Comparison of ENCODE assay signal across 8 cellular contexts in the genomic region with DNA sequence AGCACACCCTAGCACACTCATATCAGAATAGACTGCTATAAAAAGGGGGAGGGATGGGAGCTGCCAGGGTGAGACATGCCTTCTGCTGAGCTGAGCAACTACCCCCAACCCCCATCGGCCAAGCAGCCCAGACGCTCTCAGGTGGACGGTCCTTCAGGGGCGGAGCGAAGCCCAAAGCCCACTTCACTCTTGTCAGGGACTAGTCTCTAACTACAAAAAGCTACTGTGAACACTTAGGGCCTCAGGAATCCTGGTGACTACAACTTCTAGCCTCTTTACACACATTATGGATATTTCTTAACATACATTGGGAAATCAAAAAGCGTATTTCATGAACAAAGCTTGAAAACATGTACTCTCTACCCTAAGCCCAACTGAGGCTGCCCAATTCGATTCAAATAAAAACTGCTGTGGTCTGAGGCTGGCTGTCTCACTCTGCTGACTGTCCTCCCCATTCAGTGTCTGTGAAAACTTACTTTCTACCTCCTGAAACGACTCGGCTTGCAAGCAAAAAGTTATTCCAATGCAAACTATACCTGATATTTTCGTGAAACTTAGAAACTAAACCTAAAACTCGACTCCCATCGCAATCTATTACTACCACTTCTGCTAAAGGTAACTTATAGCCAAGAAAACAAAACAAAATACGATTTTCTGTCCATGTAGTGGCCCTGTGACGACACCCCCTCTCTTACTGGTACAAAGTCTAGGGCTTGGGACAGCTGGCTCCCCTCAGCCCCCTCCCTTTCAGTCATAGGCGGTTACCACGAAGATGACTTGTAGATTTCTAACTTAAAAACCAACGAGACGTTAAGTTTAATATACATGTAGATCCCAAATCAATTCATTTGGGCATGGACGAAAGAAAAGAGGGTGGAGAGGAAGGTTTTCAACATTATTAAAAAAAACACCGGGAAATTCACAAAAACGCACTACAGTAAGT. TPM values are rescaled to one million over a fixed set of nuclear protein-coding genes. Genes with fewer than 3 reads are reported as not detected.
DNase-seq lines count a peak whose midpoint lies in the region; ATAC-seq, FAIRE-seq and TF ChIP-seq lines count a peak whose summit lies in the region.

No MANE protein-coding gene starts in this region.

- no peaks in the 10 kb centered on the region for H3K27me3 ChIP-seq in CD4-positive, alpha-beta T cell (ENCODE audit: control insufficient read depth, insufficient read depth, low read length)
- peaks cover 8% of the 10 kb centered on the region for H3K27me3 ChIP-seq in ectodermal cell (ENCODE audit: control insufficient read depth, insufficient read depth, low read length, poor library complexity, severe bottlenecking)

- peak overlapping the region; percentile 91 for H3K27ac Mint-ChIP-seq in CD4-positive, alpha-beta T cell
- H3K27ac Mint-ChIP-seq in mesothelial cell of epicardium: peak overlapping the region; percentile 96

- no peaks in the 10 kb centered on the region for H3K36me3 ChIP-seq in ectodermal cell (ENCODE audit: control insufficient read depth, insufficient read depth, low read length)

- POLR2A ChIA-PET in CD4-positive, alpha-beta T cell (lab: Charles Lee): interaction anchor here (0.6 to 12.6 kb wide), 36 partner anchors 8 to 575 kb away, joined by 3 to 395 read pairs (median 11); a partner anchor contains a TSS

- TF ChIP-seq CTCF in CD4-positive, alpha-beta T cell (IDR thresholded peaks at IDR 0.05): no peak
- no peak for TF ChIP-seq CTCF in mesothelial cell of epicardium (IDR thresholded peaks at IDR 0.05; ENCODE audit: unreplicated experiment)

- peaks cover 84% of the 10 kb centered on the region for H3K4me1 Mint-ChIP-seq in CD4-positive, alpha-beta T cell (ENCODE audit: low read depth)
- H3K4me1 Mint-ChIP-seq in mesothelial cell of epicardium: peaks cover 62% of the 10 kb centered on the region

- H3K27me3 Mint-ChIP-seq in CD4-positive, alpha-beta T cell: no peaks in the 10 kb centered on the region
- no peaks in the 10 kb centered on the region for H3K27me3 Mint-ChIP-seq in mesothelial cell of epicardium (ENCODE audit: low read depth)

- WGBS in ectodermal cell, 2 experiments: 1 to 2% methylated on average over 17 to 19 of the region's 21 CpGs

- DNase-seq in CD4-positive, alpha-beta T cell: no peak
- peak; percentile 77 for DNase-seq in HT1080 (ENCODE audit: low read depth)
- peak; percentile 57 for DNase-seq in SK-MEL-5 (ENCODE audit: low read depth, low spot score)
- no peak for DNase-seq in mesothelial cell of epicardium (ENCODE audit: low spot score in 2 of 2, unreplicated experiment in 2 of 2)
- DNase-seq in urothelium cell line (ENCODE audit: low spot score): peak; percentile 75
- DNase-seq in NCI-H1092 (lab: John Stamatoyannopoulos, UW): no peak

- peak; percentile 65 for FAIRE-seq in urothelium cell line (lab: Jason Lieb, UNC)

- no peaks in the 10 kb centered on the region for H3K9me3 Mint-ChIP-seq in CD4-positive, alpha-beta T cell
- no peaks in the 10 kb centered on the region for H3K9me3 Mint-ChIP-seq in mesothelial cell of epicardium

- peaks cover 15% of the 10 kb centered on the region for H3K36me3 Mint-ChIP-seq in CD4-positive, alpha-beta T cell (ENCODE audit: low read depth)
- H3K36me3 Mint-ChIP-seq in mesothelial cell of epicardium: no peaks in the 10 kb centered on the region

- in situ Hi-C loops in SK-MEL-5 (cut with HindIII; ENCODE audit: low pct_unique_long_range_greater_than_20kb, low sequenced_read_pairs): no loop called here

- peak overlapping the region; percentile 94 for H3K27ac ChIP-seq in CD4-positive, alpha-beta T cell (ENCODE audit: low read depth, low read length)
- H3K27ac ChIP-seq in ectodermal cell (ENCODE audit: insufficient read depth, low read depth, low read length, poor library complexity, severe bottlenecking): peak overlapping the region; percentile 98

- CTCF ChIA-PET in CD4-positive, alpha-beta T cell (lab: Charles Lee): interaction anchor here (1.0 to 4.9 kb wide), 13 partner anchors 9 to 321 kb away, joined by 3 to 35 read pairs (median 5); no protein-coding TSS in a partner anchor

- intact Hi-C loops in CD4-positive, alpha-beta T cell (cut with DNase I, micrococcal nuclease): loop anchor here (1.0 to 10.0 kb wide), 3 partner anchors 78 to 402 kb away; a partner anchor contains a TSS

- peaks cover 39% of the 10 kb centered on the region for H3K4me1 ChIP-seq in ectodermal cell (ENCODE audit: control insufficient read depth, insufficient read depth, low read length)

- H3K4me3 ChIP-seq in ectodermal cell (ENCODE audit: insufficient read depth, low read depth, low read length): peak overlapping the region; percentile 96

- no peak for ATAC-seq in CD4-positive, alpha-beta T cell (ENCODE audit: poor library complexity)
- no peak for ATAC-seq in HG02571 (IDR thresholded peaks at IDR 0.05; ENCODE audit: unreplicated experiment)

- no peaks in the 10 kb centered on the region for H3K9me3 ChIP-seq in CD4-positive, alpha-beta T cell (ENCODE audit: control insufficient read depth, low read length)
- H3K9me3 ChIP-seq in ectodermal cell (ENCODE audit: control insufficient read depth, low read length): no peaks in the 10 kb centered on the region

- peak overlapping the region; percentile 94 for H3K4me3 Mint-ChIP-seq in CD4-positive, alpha-beta T cell
- peak overlapping the region; percentile 88 for H3K4me3 Mint-ChIP-seq in mesothelial cell of epicardium

RNA-seq across cellular contexts. Expression of a gene that starts 1.2 kb away (rescaled TPM):
- 10 to 100 TPM; 50.5 to 54.1 TPM for total RNA-seq in CD4-positive, alpha-beta T cell
- 4.8 and 6.6 TPM in 2 replicates for total RNA-seq in HT1080 (2014; rRNA removed; shearing (Covaris generic))
- polyA plus RNA-seq in HT1080 (2015; cell fraction: cytosol; rRNA removed): 21.0 and 26.3 TPM in 2 replicates
- polyA plus RNA-seq in HT1080 (2015; cell fraction: nucleus; rRNA removed): 10.9 and 16.7 TPM in 2 replicates
- 11.2 and 12.0 TPM in 2 replicates for total RNA-seq in SK-MEL-5 (2014; rRNA removed; shearing (Covaris generic))
- 29.9 and 58.4 TPM in 2 replicates for polyA plus RNA-seq in SK-MEL-5 (2015; cell fraction: cytosol; rRNA removed)
- 15.1 and 25.8 TPM in 2 replicates for polyA plus RNA-seq in SK-MEL-5 (2015; cell fraction: nucleus; rRNA removed)
- 24.5 TPM for polyA plus RNA-seq in ectodermal cell (2013, experiment 1 of 4)
- 23.6 TPM for polyA plus RNA-seq in ectodermal cell (2013, experiment 2 of 4)
- 18.9 TPM for polyA plus RNA-seq in ectodermal cell (2013, experiment 3 of 4)
- 23.1 TPM for polyA plus RNA-seq in ectodermal cell (2013, experiment 4 of 4)
- 39.1 to 42.2 TPM (median 41.5 TPM) in 3 replicates for total RNA-seq in mesothelial cell of epicardium

Comparison
In these comparisons a context has a peak if more than half of its experiments do, and no peak if none do; other contexts are left out.
1. DNase-seq: peak in HT1080 (single experiment), SK-MEL-5 (single experiment) and urothelium cell line (single experiment); none in CD4-positive, alpha-beta T cell (0 of 10), mesothelial cell of epicardium (0 of 2) and NCI-H1092 (single experiment).